In the genomic region with DNA sequence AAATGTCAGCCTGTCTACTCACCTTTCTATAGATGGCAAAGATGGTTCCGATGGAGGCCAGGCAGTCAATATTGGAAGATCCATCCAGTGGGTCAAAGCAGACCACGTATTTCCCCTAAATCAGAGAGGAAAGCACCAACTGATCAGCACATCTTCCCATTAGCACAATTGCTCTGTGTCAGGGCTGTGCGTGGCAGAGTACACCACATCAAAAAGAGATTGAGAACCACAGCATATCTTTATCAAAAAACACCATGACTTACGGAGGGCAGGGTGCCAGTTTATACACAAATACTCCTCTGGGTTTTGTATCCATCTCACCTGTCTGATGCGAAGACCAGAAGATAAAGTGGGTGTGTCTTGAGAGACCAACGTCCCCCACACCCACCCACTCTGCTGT, we compare ENCODE assay signal across 16 cellular contexts. TPM values are rescaled to one million over a fixed set of nuclear protein-coding genes. Genes with fewer than 3 reads are reported as not detected.
DNase-seq lines count a peak whose midpoint lies in the region; ATAC-seq and TF ChIP-seq lines count a peak whose summit lies in the region.
"Had no signal": no experiment of that assay in that cellular context is flagged by ENCODE, and none has a peak within 500 bp of the region (broad histone marks: within the 10 kb centered on the region; RNA-seq: fewer than 3 reads in every experiment).

No MANE protein-coding gene starts in this region.

- no peak overlapping the region for H2BK12ac ChIP-seq in trophoblast cell (ENCODE audit: low read length)

- H3K27me3 Mint-ChIP-seq in activated T-helper 2 cell treated with anti-CD3 and anti-CD28 coated beads, Interferon-gamma antibody, Interleukin-2, Interleukin-4, amounts not matched to agents 10 μg/mL and 5 μg/mL and 100 μg/mL, durations not matched to agents 14 hours and 24 hours and 36 hours (ENCODE audit: low read depth) = peaks cover 11% of the 10 kb centered on the region
- H3K27me3 Mint-ChIP-seq in naive thymus-derived CD8-positive, alpha-beta T cell = peaks cover 2 to 33% (median 11%) of the 10 kb centered on the region in 5 donors

- no peak overlapping the region for H3K4ac ChIP-seq in trophoblast cell (ENCODE audit: low read depth, low read length)

- H4K20me1 ChIP-seq in BLaER1 treated with 17β-estradiol and CSF1 and Interleukin-3, amounts not matched to agents 10 nM and 100 nM = no peaks in the 10 kb centered on the region

- H3K4me1 Mint-ChIP-seq in activated T-helper 2 cell treated with anti-CD3 and anti-CD28 coated beads, Interferon-gamma antibody, Interleukin-2, Interleukin-4, amounts not matched to agents 10 μg/mL and 5 μg/mL and 100 μg/mL, durations not matched to agents 14 hours and 24 hours and 36 hours (ENCODE audit: low read depth) = peaks cover 17% of the 10 kb centered on the region
- H3K4me1 Mint-ChIP-seq in naive thymus-derived CD8-positive, alpha-beta T cell = peaks cover 9 to 18% (median 16%) of the 10 kb centered on the region in 4 donors

- no peaks in the 10 kb centered on the region for H3K36me3 Mint-ChIP-seq in activated T-helper 2 cell treated with anti-CD3 and anti-CD28 coated beads, Interferon-gamma antibody, Interleukin-2, Interleukin-4, amounts not matched to agents 10 μg/mL and 5 μg/mL and 100 μg/mL, durations not matched to agents 14 hours and 24 hours and 36 hours (ENCODE audit: low read depth)
- no peaks in the 10 kb centered on the region for H3K36me3 Mint-ChIP-seq in naive thymus-derived CD8-positive, alpha-beta T cell

- WGBS in trophoblast cell (ENCODE audit: extremely low coverage, insufficient coverage, insufficient read length) = no CpG with 5 or more reads among the region's 6 CpGs

- H3K23ac ChIP-seq in trophoblast cell (ENCODE audit: low read length) = no peak overlapping the region

- no peak overlapping the region for H3K4me3 Mint-ChIP-seq in activated T-helper 2 cell treated with anti-CD3 and anti-CD28 coated beads, Interferon-gamma antibody, Interleukin-2, Interleukin-4, amounts not matched to agents 10 μg/mL and 5 μg/mL and 100 μg/mL, durations not matched to agents 14 hours and 24 hours and 36 hours (ENCODE audit: low read depth)
- peak overlapping the region in 7 of 10 donors; percentile 19 to 53 (median 30) for H3K4me3 Mint-ChIP-seq in naive thymus-derived CD8-positive, alpha-beta T cell

- H3K18ac ChIP-seq in trophoblast cell (ENCODE audit: low read length) = no peak overlapping the region

- POLR2A ChIA-PET in naive thymus-derived CD8-positive, alpha-beta T cell (lab: Charles Lee) = no interaction called here

- peak overlapping the region in 6 of 11 experiments; percentile 2 to 34 (median 10); a peak in 5 of 22 replicates for H3K4me2 ChIP-seq in BLaER1 treated with 17β-estradiol and CSF1 and Interleukin-3, amounts not matched to agents 10 nM and 100 nM
- no peak overlapping the region for H3K4me2 ChIP-seq in trophoblast cell (ENCODE audit: low read length)

- DNase-seq in GM12865 (ENCODE audit: low read depth) (peak; percentile 36), NCI-H526 (lab: John Stamatoyannopoulos, UW) (no peak), trophoblast cell (no peak)
- DNase-seq in activated T-helper 2 cell treated with anti-CD3 and anti-CD28 coated beads, Interferon-gamma antibody, Interleukin-2, Interleukin-4, amounts not matched to agents 10 μg/mL and 5 μg/mL and 100 μg/mL, durations not matched to agents 14 hours and 24 hours and 36 hours (ENCODE audit: low spot score) = no peak
- DNase-seq in naive thymus-derived CD8-positive, alpha-beta T cell = peak in 5 of 10 donors; percentile 5 to 50 (median 32)
- DNase-seq: ACHN; NCI-H1417; NCI-H2029; NCI-H524 treated with DMSO at 0.1 percent for 48 hours; NK-92 treated with Interleukin-12 subunit alpha and Interleukin-12 subunit beta, amount 100 ng/mL, for 24 hours; PC-3 had no signal

- no peak for TF ChIP-seq CTCF in GM12865 (IDR thresholded peaks at IDR 0.05; ENCODE audit: insufficient read depth, low read depth, low read length, missing control alignments)

- H3K27me3 ChIP-seq in BLaER1 treated with 17β-estradiol and CSF1 and Interleukin-3, amounts not matched to agents 10 nM and 100 nM = no peaks in the 10 kb centered on the region
- H3K27me3 ChIP-seq in trophoblast cell (ENCODE audit: insufficient read depth, low read length) = no peaks in the 10 kb centered on the region
- H3K27me3 ChIP-seq: SJSA1 had no signal

- H4K91ac ChIP-seq in trophoblast cell (ENCODE audit: low read depth, low read length) = no peak overlapping the region

- no peaks in the 10 kb centered on the region for H3K79me2 ChIP-seq in trophoblast cell (ENCODE audit: control insufficient read depth, insufficient read depth, low read length, poor library complexity)

- no peak overlapping the region for H3K14ac ChIP-seq in trophoblast cell (ENCODE audit: low read length)

- no peaks in the 10 kb centered on the region for H3K9me3 Mint-ChIP-seq in activated T-helper 2 cell treated with anti-CD3 and anti-CD28 coated beads, Interferon-gamma antibody, Interleukin-2, Interleukin-4, amounts not matched to agents 10 μg/mL and 5 μg/mL and 100 μg/mL, durations not matched to agents 14 hours and 24 hours and 36 hours
- no peaks in the 10 kb centered on the region for H3K9me3 Mint-ChIP-seq in naive thymus-derived CD8-positive, alpha-beta T cell

- H2BK120ac ChIP-seq in trophoblast cell (ENCODE audit: insufficient read depth, low read length, poor library complexity) = no peak overlapping the region

- no peaks in the 10 kb centered on the region for H3K36me3 ChIP-seq in BLaER1 treated with 17β-estradiol and CSF1 and Interleukin-3, amounts not matched to agents 10 nM and 100 nM
- H3K36me3 ChIP-seq in trophoblast cell (ENCODE audit: control insufficient read depth in 1 of 2, insufficient read depth in 2 of 2, low read length in 2 of 2) = no peaks in the 10 kb centered on the region
- H3K36me3 ChIP-seq: SJSA1 had no signal

- peak; percentile 52 to 96 for ATAC-seq in naive thymus-derived CD8-positive, alpha-beta T cell
- ATAC-seq in HG02885 (IDR thresholded peaks at IDR 0.05; ENCODE audit: poor library complexity, unreplicated experiment) = no peak
- ATAC-seq in HG03159 (IDR thresholded peaks at IDR 0.05; ENCODE audit: unreplicated experiment) = no peak
- ATAC-seq: HepG2, PC-3 had no signal

- H3K9ac ChIP-seq in BLaER1 treated with 17β-estradiol and CSF1 and Interleukin-3, amounts not matched to agents 10 nM and 100 nM = no peak overlapping the region
- no peak overlapping the region for H3K9ac ChIP-seq in trophoblast cell (ENCODE audit: low read length)

- peak overlapping the region; percentile 24 for H3K27ac Mint-ChIP-seq in activated T-helper 2 cell treated with anti-CD3 and anti-CD28 coated beads, Interferon-gamma antibody, Interleukin-2, Interleukin-4, amounts not matched to agents 10 μg/mL and 5 μg/mL and 100 μg/mL, durations not matched to agents 14 hours and 24 hours and 36 hours
- peak overlapping the region in 4 of 10 donors; percentile 27 to 79 (median 34) for H3K27ac Mint-ChIP-seq in naive thymus-derived CD8-positive, alpha-beta T cell

- no peak overlapping the region for H2BK5ac ChIP-seq in trophoblast cell (ENCODE audit: low read depth, low read length, poor library complexity)

- no peak overlapping the region for H2AFZ ChIP-seq in trophoblast cell (ENCODE audit: insufficient read depth, low read length, poor library complexity)

- no peaks in the 10 kb centered on the region for H3K9me3 ChIP-seq in BLaER1 treated with 17β-estradiol and CSF1 and Interleukin-3, amounts not matched to agents 10 nM and 100 nM (replicated peaks in 1 of 11)
- H3K9me3 ChIP-seq in trophoblast cell (ENCODE audit: insufficient read depth, low read depth, low read length) = no peaks in the 10 kb centered on the region
- H3K9me3 ChIP-seq: SJSA1 had no signal

- H3K27ac ChIP-seq in BLaER1 treated with 17β-estradiol and CSF1 and Interleukin-3, amounts not matched to agents 10 nM and 100 nM = no peak overlapping the region
- H3K27ac ChIP-seq in trophoblast cell (ENCODE audit: low read depth, low read length) = no peak overlapping the region
- H3K27ac ChIP-seq: SJSA1 had no signal

- no peak overlapping the region for H3K4me3 ChIP-seq in BLaER1 treated with 17β-estradiol and CSF1 and Interleukin-3, amounts not matched to agents 10 nM and 100 nM
- H3K4me3 ChIP-seq in GM12865 (ENCODE audit: low read depth, low read length) (no peak overlapping the region), trophoblast cell (ENCODE audit: low read depth, low read length) (no peak overlapping the region)
- H3K4me3 ChIP-seq: SJSA1 had no signal

- H2AK5ac ChIP-seq in trophoblast cell (ENCODE audit: low read length) = no peak overlapping the region

- intact Hi-C loops in activated T-helper 2 cell treated with anti-CD3 and anti-CD28 coated beads, Interferon-gamma antibody, Interleukin-2, Interleukin-4, amounts not matched to agents 10 μg/mL and 5 μg/mL and 100 μg/mL, durations not matched to agents 14 hours and 24 hours and 36 hours (cut with micrococcal nuclease) = no loop called here

- H4K8ac ChIP-seq in trophoblast cell (ENCODE audit: low read depth, low read length) = no peak overlapping the region

- no peaks in the 10 kb centered on the region for H3K79me1 ChIP-seq in trophoblast cell (ENCODE audit: low read length)

- H3K4me1 ChIP-seq in BLaER1 treated with 17β-estradiol and CSF1 and Interleukin-3, amounts not matched to agents 10 nM and 100 nM = peaks cover 11 to 16% (median 14%) of the 10 kb centered on the region in 10 experiments; a peak in 19 of 20 replicates
- peaks cover 0 to 2% of the 10 kb centered on the region in 2 experiments for H3K4me1 ChIP-seq in trophoblast cell (ENCODE audit: control insufficient read depth in 1 of 2, insufficient read depth in 2 of 2, low read length in 2 of 2)

- H4K12ac ChIP-seq in trophoblast cell (ENCODE audit: low read depth, low read length) = no peak overlapping the region

RNA-seq across cellular contexts. Expression of a gene that starts 9.1 kb away (rescaled TPM):
- total RNA-seq in activated T-helper 2 cell treated with anti-CD3 and anti-CD28 coated beads, Interferon-gamma antibody, Interleukin-2, Interleukin-4, amounts not matched to agents 10 μg/mL and 5 μg/mL and 100 μg/mL, durations not matched to agents 14 hours and 24 hours and 36 hours = not detected in 2 replicates
- not detected for total RNA-seq in naive thymus-derived CD8-positive, alpha-beta T cell
- polyA plus RNA-seq in naive thymus-derived CD8-positive, alpha-beta T cell = not detected
- 0.07 TPM in 1 of 2 replicates, not detected in the other for polyA plus RNA-seq in trophoblast cell (2013)
- total RNA-seq: HepG2, PC-3, SJSA1 had no signal
- polyA plus RNA-seq: HepG2 had no signal

RNA-seq across cellular contexts. Expression of a gene that starts 29.7 kb away (rescaled TPM):
- total RNA-seq in activated T-helper 2 cell treated with anti-CD3 and anti-CD28 coated beads, Interferon-gamma antibody, Interleukin-2, Interleukin-4, amounts not matched to agents 10 μg/mL and 5 μg/mL and 100 μg/mL, durations not matched to agents 14 hours and 24 hours and 36 hours = not detected in 2 replicates
- total RNA-seq in naive thymus-derived CD8-positive, alpha-beta T cell = not detected
- not detected for polyA plus RNA-seq in naive thymus-derived CD8-positive, alpha-beta T cell
- 0.85 and 0.93 TPM in 2 replicates for polyA plus RNA-seq in trophoblast cell (2013)

RNA-seq across cellular contexts. Expression of a gene that starts 54.8 kb away (rescaled TPM):
- 0.23 TPM in 1 of 2 replicates, not detected in the other for total RNA-seq in activated T-helper 2 cell treated with anti-CD3 and anti-CD28 coated beads, Interferon-gamma antibody, Interleukin-2, Interleukin-4, amounts not matched to agents 10 μg/mL and 5 μg/mL and 100 μg/mL, durations not matched to agents 14 hours and 24 hours and 36 hours
- 1 to 10 TPM; 5.2 to 6.8 TPM for total RNA-seq in naive thymus-derived CD8-positive, alpha-beta T cell
- polyA plus RNA-seq in naive thymus-derived CD8-positive, alpha-beta T cell = 10 to 100 TPM in 2 of 3 donors, 1 to 10 TPM in 1; 5.5 to 22.1 (median 15.6) TPM
- polyA plus RNA-seq in trophoblast cell (2013) = 0.22 and 0.28 TPM in 2 replicates
- total RNA-seq: SJSA1 had no signal

Comparison
In these comparisons a context has a peak if more than half of its experiments do, and no peak if none do; other contexts are left out.
1. ATAC-seq: peak in naive thymus-derived CD8-positive, alpha-beta T cell (2 of 2); none in HG02885 (single experiment) and HG03159 (single experiment).